Comparison of ENCODE assay signal across 21 cellular contexts in the genomic region with DNA sequence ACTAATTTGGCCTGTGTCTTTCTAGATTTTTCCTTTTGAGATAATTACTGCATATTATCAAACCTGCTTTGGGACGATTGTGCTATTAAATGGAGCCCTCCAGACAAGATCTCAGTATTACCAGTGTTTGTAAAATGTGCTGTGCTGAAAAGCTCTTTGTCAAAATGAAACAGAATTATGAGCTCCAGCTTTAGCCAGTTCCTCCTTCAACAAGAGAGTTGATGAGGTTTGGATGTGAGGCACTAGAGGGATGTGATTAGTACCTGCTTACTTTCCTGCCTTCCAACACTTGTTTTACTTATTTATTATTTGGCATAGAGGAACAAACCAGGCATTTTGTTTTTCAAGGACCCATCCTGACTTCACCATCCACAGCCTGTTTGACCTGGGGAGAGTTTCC. TPM values are rescaled to one million over a fixed set of nuclear protein-coding genes. Genes with fewer than 3 reads are reported as not detected.
DNase-seq lines count a peak whose midpoint lies in the region; ATAC-seq, FAIRE-seq and TF ChIP-seq lines count a peak whose summit lies in the region.
"Had no signal": no experiment of that assay in that cellular context is flagged by ENCODE, and none has a peak within 500 bp of the region (broad histone marks: within the 10 kb centered on the region; RNA-seq: fewer than 3 reads in every experiment).

No MANE protein-coding gene starts in this region.

- H3K36me3 ChIP-seq in neutrophil (peaks cover 100% of the 10 kb centered on the region), MM.1S (replicated peaks; ENCODE audit: insufficient read depth, low read length) (no peaks in the 10 kb centered on the region; the same call in 1 of the 2 replicates)
- H3K36me3 ChIP-seq: brain microvascular endothelial cell, right atrium auricular region, WERI-Rb-1 had no signal

- H3K4me1 ChIP-seq in neutrophil (ENCODE audit: control insufficient read depth in 1 of 2, insufficient read depth in 1 of 2, low read depth in 1 of 2, low read length in 1 of 2) (no peaks in the 10 kb centered on the region), MM.1S (ENCODE audit: low read length) (no peaks in the 10 kb centered on the region)
- H3K4me1 ChIP-seq: right atrium auricular region had no signal

- peak overlapping the region; percentile 42 for H3K27ac ChIP-seq in neutrophil
- no peak overlapping the region for H3K27ac ChIP-seq in MM.1S (ENCODE audit: low read length)
- H3K27ac ChIP-seq: brain microvascular endothelial cell, right atrium auricular region, upper lobe of left lung, WERI-Rb-1 had no signal

- ATAC-seq in activated T-helper 17 cell treated with anti-CD3 and anti-CD28 coated beads, Interleukin-2, amount 50 U/mL, for 72 hours (replicated peaks) = no peak
- ATAC-seq in GM21367 (IDR thresholded peaks at IDR 0.05; ENCODE audit: unreplicated experiment) = no peak
- no peak for ATAC-seq in esophagus mucosa
- ATAC-seq: K562 had no signal

- DNase-seq in activated CD4-positive, alpha-beta T cell treated with anti-CD3 and anti-CD28 coated beads, Interleukin-2, amount 10 ng/mL, durations not matched to agents 7 days and 5 days = no peak
- DNase-seq in activated CD4-positive, alpha-beta T cell treated with anti-CD3 and anti-CD28 coated beads for 1 hour = no peak
- DNase-seq in GM12892 (ENCODE audit: insufficient read length) (no peak), MM.1S (no peak)
- DNase-seq: ACHN; brain microvascular endothelial cell; hippocampal formation; NCI-H2029; NCI-H510A; stimulated activated naive CD4-positive, alpha-beta T cell; upper lobe of left lung; WERI-Rb-1 had no signal

- TF ChIP-seq POLR2A in GM12892 (IDR thresholded peaks at IDR 0.05; ENCODE audit: low read depth, low read length) = peak; percentile 36; the same call in 1 of the 2 replicates

- no peak overlapping the region for H3K4me3 Mint-ChIP-seq in activated CD4-positive, alpha-beta T cell treated with anti-CD3 and anti-CD28 coated beads, Interleukin-2, amount 10 ng/mL, durations not matched to agents 7 days and 5 days
- H3K4me3 Mint-ChIP-seq in activated T-helper 17 cell treated with anti-CD3 and anti-CD28 coated beads, Interleukin-2, amount 50 U/mL, for 72 hours = no peak overlapping the region

- H3K9me3 ChIP-seq in neutrophil = peaks cover 15% of the 10 kb centered on the region
- no peaks in the 10 kb centered on the region for H3K9me3 ChIP-seq in MM.1S (replicated peaks; ENCODE audit: insufficient read depth, low read length)
- H3K9me3 ChIP-seq: right atrium auricular region, upper lobe of left lung had no signal

- H3K27me3 Mint-ChIP-seq in activated CD4-positive, alpha-beta T cell treated with anti-CD3 and anti-CD28 coated beads, Interleukin-2, amount 10 ng/mL, durations not matched to agents 7 days and 5 days = no peaks in the 10 kb centered on the region
- no peaks in the 10 kb centered on the region for H3K27me3 Mint-ChIP-seq in activated T-helper 17 cell treated with anti-CD3 and anti-CD28 coated beads, Interleukin-2, amount 50 U/mL, for 72 hours

- TF ChIP-seq CTCF in neutrophil (IDR thresholded peaks at IDR 0.05) = no peak
- no peak for TF ChIP-seq CTCF in MM.1S (IDR thresholded peaks at IDR 0.05; ENCODE audit: low read length)

- H3K27me3 ChIP-seq in neutrophil (no peaks in the 10 kb centered on the region), MM.1S (replicated peaks; ENCODE audit: insufficient read depth, low read length) (no peaks in the 10 kb centered on the region)
- H3K27me3 ChIP-seq: brain microvascular endothelial cell, right atrium auricular region, upper lobe of left lung had no signal

- H3F3A ChIP-seq in MM.1S (ENCODE audit: insufficient read depth, low read length) = 0 out of 2 replicates have a peak, but pooled peaks cover 8% of the 10 kb centered on the region

- CTCF ChIA-PET in activated CD4-positive, alpha-beta T cell treated with anti-CD3 and anti-CD28 coated beads, Interleukin-2, amount 10 ng/mL, durations not matched to agents 7 days and 5 days (lab: Charles Lee) = interaction anchor here (1.4 to 1.8 kb wide), 2 partner anchors 11 to 23 kb away, joined by 5 to 6 read pairs; no protein-coding TSS in a partner anchor

- no peak overlapping the region for H3K4me3 ChIP-seq in neutrophil (ENCODE audit: low read depth in 1 of 2, low read length in 1 of 2)
- H3K4me3 ChIP-seq in MM.1S (ENCODE audit: low read length) = no peak overlapping the region
- H3K4me3 ChIP-seq: K562, right atrium auricular region, upper lobe of left lung had no signal

- no peaks in the 10 kb centered on the region for H3K9me3 Mint-ChIP-seq in activated CD4-positive, alpha-beta T cell treated with anti-CD3 and anti-CD28 coated beads, Interleukin-2, amount 10 ng/mL, durations not matched to agents 7 days and 5 days
- no peaks in the 10 kb centered on the region for H3K9me3 Mint-ChIP-seq in activated T-helper 17 cell treated with anti-CD3 and anti-CD28 coated beads, Interleukin-2, amount 50 U/mL, for 72 hours

- H3K9me2 ChIP-seq in MM.1S (replicated peaks; ENCODE audit: insufficient read depth, low read length) = no peaks in the 10 kb centered on the region

- FAIRE-seq in GM12892 (lab: Jason Lieb, UNC) = peak; percentile 5
- FAIRE-seq: endothelial cell of umbilical vein, K562 had no signal

- H3K4me1 Mint-ChIP-seq in activated CD4-positive, alpha-beta T cell treated with anti-CD3 and anti-CD28 coated beads, Interleukin-2, amount 10 ng/mL, durations not matched to agents 7 days and 5 days = peaks cover 18% of the 10 kb centered on the region
- H3K4me1 Mint-ChIP-seq in activated T-helper 17 cell treated with anti-CD3 and anti-CD28 coated beads, Interleukin-2, amount 50 U/mL, for 72 hours = peaks cover 14% of the 10 kb centered on the region

- peak overlapping the region; percentile 28 for H3K27ac Mint-ChIP-seq in activated CD4-positive, alpha-beta T cell treated with anti-CD3 and anti-CD28 coated beads, Interleukin-2, amount 10 ng/mL, durations not matched to agents 7 days and 5 days
- H3K27ac Mint-ChIP-seq in activated T-helper 17 cell treated with anti-CD3 and anti-CD28 coated beads, Interleukin-2, amount 50 U/mL, for 72 hours = peak overlapping the region; percentile 78

- peaks cover 38% of the 10 kb centered on the region for H3K79me2 ChIP-seq in MM.1S (ENCODE audit: low read length)

- no peak overlapping the region for H3K4me2 ChIP-seq in MM.1S (ENCODE audit: low read depth, low read length)

- POLR2A ChIA-PET in activated CD4-positive, alpha-beta T cell treated with anti-CD3 and anti-CD28 coated beads, Interleukin-2, amount 10 ng/mL, durations not matched to agents 7 days and 5 days (lab: Charles Lee) = no interaction called here

- 0 out of 2 replicates have a peak, but pooled peaks cover 4% of the 10 kb centered on the region for H4K20me1 ChIP-seq in MM.1S (ENCODE audit: insufficient read depth, low read length)

- peaks cover 74% of the 10 kb centered on the region for H3K36me3 Mint-ChIP-seq in activated CD4-positive, alpha-beta T cell treated with anti-CD3 and anti-CD28 coated beads, Interleukin-2, amount 10 ng/mL, durations not matched to agents 7 days and 5 days (ENCODE audit: low read depth)
- peaks cover 100% of the 10 kb centered on the region for H3K36me3 Mint-ChIP-seq in activated T-helper 17 cell treated with anti-CD3 and anti-CD28 coated beads, Interleukin-2, amount 50 U/mL, for 72 hours (ENCODE audit: low read depth)

- H2AFZ ChIP-seq in MM.1S (ENCODE audit: low read length) = no peak overlapping the region

- H3K9ac ChIP-seq in MM.1S (ENCODE audit: low read length) = no peak overlapping the region

RNA-seq across cellular contexts. Expression of a gene that starts 32.8 kb away (rescaled TPM):
- not detected for total RNA-seq in activated CD4-positive, alpha-beta T cell treated with anti-CD3 and anti-CD28 coated beads, Interleukin-2, amount 10 ng/mL, durations not matched to agents 7 days and 5 days
- 0.21 TPM for polyA plus RNA-seq in GM12892 (2012; ENCODE audit: missing spikeins)
- total RNA-seq in activated T-helper 17 cell treated with anti-CD3 and anti-CD28 coated beads, Interleukin-2, amount 50 U/mL, for 72 hours = not detected
- not detected for total RNA-seq in esophagus mucosa
- total RNA-seq: endothelial cell of umbilical vein, fibroblast of villous mesenchyme, mesenteric fat pad, right atrium auricular region had no signal
- polyA plus RNA-seq: endothelial cell of umbilical vein had no signal

RNA-seq across cellular contexts. Expression of a gene that starts 44.4 kb away (rescaled TPM):
- 1,000 to 10,000 TPM; 1,260 to 1,323 TPM for total RNA-seq in activated CD4-positive, alpha-beta T cell treated with anti-CD3 and anti-CD28 coated beads, Interleukin-2, amount 10 ng/mL, durations not matched to agents 7 days and 5 days
- polyA plus RNA-seq in GM12892 (2012; ENCODE audit: missing spikeins) = 1,187 TPM
- 100 to 1,000 TPM; 727 to 916 TPM for total RNA-seq in activated T-helper 17 cell treated with anti-CD3 and anti-CD28 coated beads, Interleukin-2, amount 50 U/mL, for 72 hours
- total RNA-seq in esophagus mucosa = 5.3 TPM

Comparison
In these comparisons a context has a peak if more than half of its experiments do, and no peak if none do; other contexts are left out.
1. RNA of a gene that starts 44.4 kb away (total RNA-seq): 1,260 to 1,323 TPM in activated CD4-positive, alpha-beta T cell treated with anti-CD3 and anti-CD28 coated beads, Interleukin-2, amount 10 ng/mL, durations not matched to agents 7 days and 5 days and 727 to 916 TPM in activated T-helper 17 cell treated with anti-CD3 and anti-CD28 coated beads, Interleukin-2, amount 50 U/mL, for 72 hours; 5.3 TPM in esophagus mucosa (single experiment); every median in the first group is over 100 times any median in the second.